Comparison of ENCODE assay signal across 18 cellular contexts in genomic region chr10:11058965-11059364, GRCh38. TPM values are rescaled to one million over a fixed set of nuclear protein-coding genes. Genes with fewer than 3 reads are reported as not detected.
DNase-seq lines count a peak whose midpoint lies in the region; ATAC-seq and TF ChIP-seq lines count a peak whose summit lies in the region.
"Had no signal": no experiment of that assay in that cellular context is flagged by ENCODE, and none has a peak within 500 bp of the region (broad histone marks: within the 10 kb centered on the region; RNA-seq: fewer than 3 reads in every experiment).

No MANE protein-coding gene starts in this region.

- no peak overlapping the region for H3K4me3 Mint-ChIP-seq in brain
- H3K4me3 Mint-ChIP-seq: CD4-positive, CD25-positive, alpha-beta regulatory T cell; immature natural killer cell had no signal

- no peaks in the 10 kb centered on the region for H3K27me3 Mint-ChIP-seq in brain

- ATAC-seq in foreskin keratinocyte (peak; percentile 83), GM21360 (IDR thresholded peaks at IDR 0.05; ENCODE audit: unreplicated experiment) (no peak)
- ATAC-seq: stimulated activated naive CD8-positive, alpha-beta T cell treated with anti-CD3 and anti-CD28 coated beads, Interleukin-15, Interleukin-2, amounts not matched to agents 100 U/mL and 50 U/mL, for 24 hours had no signal

- H3K9ac ChIP-seq in smooth muscle cell (ENCODE audit: low read depth), result peak overlapping the region; percentile 44
- H3K9ac ChIP-seq: parathyroid adenoma had no signal

- no peaks in the 10 kb centered on the region for H4K20me1 ChIP-seq in smooth muscle cell (ENCODE audit: low read depth)

- no peaks in the 10 kb centered on the region for H3K36me3 ChIP-seq in smooth muscle cell (ENCODE audit: low read depth)
- H3K36me3 ChIP-seq: gastrocnemius medialis, SJSA1, vagina had no signal

- H3F3A ChIP-seq in smooth muscle cell (ENCODE audit: low read depth), result peaks cover 9% of the 10 kb centered on the region

- H3K4me1 ChIP-seq in foreskin keratinocyte (no peaks in the 10 kb centered on the region), smooth muscle cell (ENCODE audit: low read depth) (peaks cover 30% of the 10 kb centered on the region)
- H3K4me1 ChIP-seq: parathyroid adenoma, SJSA1 had no signal

- H3K79me2 ChIP-seq in smooth muscle cell (ENCODE audit: low read depth), result no peaks in the 10 kb centered on the region
- H3K79me2 ChIP-seq: parathyroid adenoma had no signal

- H3K4me2 ChIP-seq in smooth muscle cell, result peak overlapping the region; percentile 58

- H3K4me1 Mint-ChIP-seq in brain, result peaks cover 58% of the 10 kb centered on the region
- H3K4me1 Mint-ChIP-seq: CD4-positive, CD25-positive, alpha-beta regulatory T cell; immature natural killer cell had no signal

- H3K27ac Mint-ChIP-seq in brain, result peak overlapping the region in 3 of 5 experiments; percentile 49 to 91 (median 65)
- H3K27ac Mint-ChIP-seq: CD4-positive, CD25-positive, alpha-beta regulatory T cell; immature natural killer cell had no signal

- peaks cover 96% of the 10 kb centered on the region for H3K36me3 Mint-ChIP-seq in brain
- H3K36me3 Mint-ChIP-seq: CD4-positive, CD25-positive, alpha-beta regulatory T cell; immature natural killer cell had no signal

- peaks cover 7 to 52% (median 29%) of the 10 kb centered on the region in 5 experiments for H3K9me3 Mint-ChIP-seq in brain
- H3K9me3 Mint-ChIP-seq: immature natural killer cell had no signal

- no peak for TF ChIP-seq CTCF in brain (conservative IDR thresholded peaks at IDR 0.05)
- TF ChIP-seq CTCF in foreskin keratinocyte (conservative IDR thresholded peaks at IDR 0.05), result no peak
- TF ChIP-seq CTCF in smooth muscle cell (IDR thresholded peaks at IDR 0.05; ENCODE audit: borderline replicate concordance, insufficient read depth, poor library complexity, severe bottlenecking), result no peak

- no peak overlapping the region for H3K4me3 ChIP-seq in smooth muscle cell
- H3K4me3 ChIP-seq: gastrocnemius medialis, SJSA1, vagina had no signal

- H3K27me3 ChIP-seq in foreskin keratinocyte (no peaks in the 10 kb centered on the region), smooth muscle cell (ENCODE audit: low read depth) (no peaks in the 10 kb centered on the region)
- H3K27me3 ChIP-seq: gastrocnemius medialis, SJSA1, vagina had no signal

- DNase-seq in HCEC 1CT (peak; percentile 62), foreskin keratinocyte (peak in 1 of 2 donors; percentile 63), smooth muscle cell (lab: John Stamatoyannopoulos, UW; ENCODE audit: unreplicated experiment) (no peak), dedifferentiated amniotic fluid mesenchymal stem cell (ENCODE audit: extremely low spot score) (no peak)
- no peak for DNase-seq in activated CD4-positive, CD25-positive, alpha-beta regulatory T cell treated with anti-CD3 and anti-CD28 coated beads, Interleukin-2, amount 50 U/mL, for 72 hours
- DNase-seq: amniotic stem cell; CD4-positive, CD25-positive, alpha-beta regulatory T cell; cortex of kidney; gastrocnemius medialis; immature natural killer cell; KBM-7; NCI-H1436 treated with DMSO at 0.1 percent for 48 hours; stimulated activated naive CD8-positive, alpha-beta T cell treated with anti-CD3 and anti-CD28 coated beads, Interleukin-15, Interleukin-2, amounts not matched to agents 100 U/mL and 50 U/mL, for 24 hours had no signal

- 47% methylated on average over 8 of the region's 8 CpGs for WGBS in smooth muscle cell (ENCODE audit: low lambda C conversion rate)

- no peak overlapping the region for H3K27ac ChIP-seq in foreskin keratinocyte
- peak overlapping the region; percentile 87 for H3K27ac ChIP-seq in smooth muscle cell (ENCODE audit: low read depth)
- H3K27ac ChIP-seq: gastrocnemius medialis, parathyroid adenoma, SJSA1, vagina had no signal

- peak overlapping the region; percentile 36 for H2AFZ ChIP-seq in smooth muscle cell (ENCODE audit: low read depth)
- H2AFZ ChIP-seq: parathyroid adenoma had no signal

- no peaks in the 10 kb centered on the region for H3K9me3 ChIP-seq in smooth muscle cell (replicated peaks; ENCODE audit: low read depth)
- H3K9me3 ChIP-seq: gastrocnemius medialis, SJSA1, vagina had no signal

RNA-seq across cellular contexts. Expression of gene CELF2, which starts 41.3 kb away (rescaled TPM):
- polyA plus RNA-seq in brain (ENCODE audit: insufficient read depth, low read depth, low replicate concordance) (19.5 TPM), foreskin keratinocyte (1.9 and 2.4 TPM in 2 replicates), smooth muscle cell (2.9 and 3.0 TPM in 2 replicates)
- total RNA-seq in foreskin keratinocyte (10.8 and 11.1 TPM in 2 replicates), smooth muscle cell (1.4 and 4.7 TPM in 2 replicates)
- total RNA-seq: SJSA1 had no signal
